ENCODE assay signal across 1 cellular context in the genomic region with DNA sequence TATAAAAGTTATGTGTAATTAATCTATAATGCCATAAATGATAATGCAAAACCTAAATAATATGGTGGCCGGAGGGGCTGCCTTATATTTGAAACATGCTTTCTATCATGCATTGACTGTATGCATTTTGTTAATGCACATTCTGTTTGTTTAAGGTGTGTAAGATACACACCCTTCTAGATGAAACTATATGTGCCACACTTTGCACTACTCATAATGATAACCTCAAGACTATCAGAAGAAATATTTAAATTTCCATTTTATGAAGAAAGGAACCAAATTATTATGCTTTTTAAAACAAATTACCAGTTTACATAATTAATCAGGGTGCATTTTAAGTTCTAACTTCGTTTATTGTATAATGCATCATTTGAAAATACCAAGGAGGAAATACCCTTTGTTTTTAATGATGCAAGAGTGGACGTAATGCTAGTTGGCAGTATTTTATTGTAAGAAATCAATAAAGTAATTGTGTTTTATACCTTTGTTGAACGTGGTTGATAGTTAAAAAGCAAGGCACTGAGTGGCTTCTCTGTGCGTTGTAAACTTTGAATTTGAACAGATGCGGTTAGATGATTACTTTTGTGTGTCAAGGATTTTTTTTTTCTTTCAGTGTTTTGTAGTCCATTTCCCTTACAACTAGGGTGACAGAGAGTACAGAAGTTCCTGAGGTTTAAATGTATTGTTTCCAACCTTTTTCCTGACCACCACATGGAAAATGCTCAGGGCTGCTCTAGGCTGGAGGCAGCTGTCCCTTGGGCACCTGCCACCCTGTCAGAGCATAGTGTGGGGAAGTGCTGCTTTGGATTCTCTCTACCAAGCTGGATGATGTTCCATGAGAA.
TF ChIP-seq lines count a peak whose summit lies in the region.

No MANE protein-coding gene starts in this region.

TF ChIP-seq in GM23338, 12 proteins besides CTCF, POLR2A, EP300 and RAD21 (continued from another document):
- TF ChIP-seq, protein P1, sequence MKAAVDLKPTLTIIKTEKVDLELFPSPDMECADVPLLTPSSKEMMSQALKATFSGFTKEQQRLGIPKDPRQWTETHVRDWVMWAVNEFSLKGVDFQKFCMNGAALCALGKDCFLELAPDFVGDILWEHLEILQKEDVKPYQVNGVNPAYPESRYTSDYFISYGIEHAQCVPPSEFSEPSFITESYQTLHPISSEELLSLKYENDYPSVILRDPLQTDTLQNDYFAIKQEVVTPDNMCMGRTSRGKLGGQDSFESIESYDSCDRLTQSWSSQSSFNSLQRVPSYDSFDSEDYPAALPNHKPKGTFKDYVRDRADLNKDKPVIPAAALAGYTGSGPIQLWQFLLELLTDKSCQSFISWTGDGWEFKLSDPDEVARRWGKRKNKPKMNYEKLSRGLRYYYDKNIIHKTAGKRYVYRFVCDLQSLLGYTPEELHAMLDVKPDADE (IDR thresholded peaks at IDR 0.05), result no peak
- TF ChIP-seq, protein P2, sequence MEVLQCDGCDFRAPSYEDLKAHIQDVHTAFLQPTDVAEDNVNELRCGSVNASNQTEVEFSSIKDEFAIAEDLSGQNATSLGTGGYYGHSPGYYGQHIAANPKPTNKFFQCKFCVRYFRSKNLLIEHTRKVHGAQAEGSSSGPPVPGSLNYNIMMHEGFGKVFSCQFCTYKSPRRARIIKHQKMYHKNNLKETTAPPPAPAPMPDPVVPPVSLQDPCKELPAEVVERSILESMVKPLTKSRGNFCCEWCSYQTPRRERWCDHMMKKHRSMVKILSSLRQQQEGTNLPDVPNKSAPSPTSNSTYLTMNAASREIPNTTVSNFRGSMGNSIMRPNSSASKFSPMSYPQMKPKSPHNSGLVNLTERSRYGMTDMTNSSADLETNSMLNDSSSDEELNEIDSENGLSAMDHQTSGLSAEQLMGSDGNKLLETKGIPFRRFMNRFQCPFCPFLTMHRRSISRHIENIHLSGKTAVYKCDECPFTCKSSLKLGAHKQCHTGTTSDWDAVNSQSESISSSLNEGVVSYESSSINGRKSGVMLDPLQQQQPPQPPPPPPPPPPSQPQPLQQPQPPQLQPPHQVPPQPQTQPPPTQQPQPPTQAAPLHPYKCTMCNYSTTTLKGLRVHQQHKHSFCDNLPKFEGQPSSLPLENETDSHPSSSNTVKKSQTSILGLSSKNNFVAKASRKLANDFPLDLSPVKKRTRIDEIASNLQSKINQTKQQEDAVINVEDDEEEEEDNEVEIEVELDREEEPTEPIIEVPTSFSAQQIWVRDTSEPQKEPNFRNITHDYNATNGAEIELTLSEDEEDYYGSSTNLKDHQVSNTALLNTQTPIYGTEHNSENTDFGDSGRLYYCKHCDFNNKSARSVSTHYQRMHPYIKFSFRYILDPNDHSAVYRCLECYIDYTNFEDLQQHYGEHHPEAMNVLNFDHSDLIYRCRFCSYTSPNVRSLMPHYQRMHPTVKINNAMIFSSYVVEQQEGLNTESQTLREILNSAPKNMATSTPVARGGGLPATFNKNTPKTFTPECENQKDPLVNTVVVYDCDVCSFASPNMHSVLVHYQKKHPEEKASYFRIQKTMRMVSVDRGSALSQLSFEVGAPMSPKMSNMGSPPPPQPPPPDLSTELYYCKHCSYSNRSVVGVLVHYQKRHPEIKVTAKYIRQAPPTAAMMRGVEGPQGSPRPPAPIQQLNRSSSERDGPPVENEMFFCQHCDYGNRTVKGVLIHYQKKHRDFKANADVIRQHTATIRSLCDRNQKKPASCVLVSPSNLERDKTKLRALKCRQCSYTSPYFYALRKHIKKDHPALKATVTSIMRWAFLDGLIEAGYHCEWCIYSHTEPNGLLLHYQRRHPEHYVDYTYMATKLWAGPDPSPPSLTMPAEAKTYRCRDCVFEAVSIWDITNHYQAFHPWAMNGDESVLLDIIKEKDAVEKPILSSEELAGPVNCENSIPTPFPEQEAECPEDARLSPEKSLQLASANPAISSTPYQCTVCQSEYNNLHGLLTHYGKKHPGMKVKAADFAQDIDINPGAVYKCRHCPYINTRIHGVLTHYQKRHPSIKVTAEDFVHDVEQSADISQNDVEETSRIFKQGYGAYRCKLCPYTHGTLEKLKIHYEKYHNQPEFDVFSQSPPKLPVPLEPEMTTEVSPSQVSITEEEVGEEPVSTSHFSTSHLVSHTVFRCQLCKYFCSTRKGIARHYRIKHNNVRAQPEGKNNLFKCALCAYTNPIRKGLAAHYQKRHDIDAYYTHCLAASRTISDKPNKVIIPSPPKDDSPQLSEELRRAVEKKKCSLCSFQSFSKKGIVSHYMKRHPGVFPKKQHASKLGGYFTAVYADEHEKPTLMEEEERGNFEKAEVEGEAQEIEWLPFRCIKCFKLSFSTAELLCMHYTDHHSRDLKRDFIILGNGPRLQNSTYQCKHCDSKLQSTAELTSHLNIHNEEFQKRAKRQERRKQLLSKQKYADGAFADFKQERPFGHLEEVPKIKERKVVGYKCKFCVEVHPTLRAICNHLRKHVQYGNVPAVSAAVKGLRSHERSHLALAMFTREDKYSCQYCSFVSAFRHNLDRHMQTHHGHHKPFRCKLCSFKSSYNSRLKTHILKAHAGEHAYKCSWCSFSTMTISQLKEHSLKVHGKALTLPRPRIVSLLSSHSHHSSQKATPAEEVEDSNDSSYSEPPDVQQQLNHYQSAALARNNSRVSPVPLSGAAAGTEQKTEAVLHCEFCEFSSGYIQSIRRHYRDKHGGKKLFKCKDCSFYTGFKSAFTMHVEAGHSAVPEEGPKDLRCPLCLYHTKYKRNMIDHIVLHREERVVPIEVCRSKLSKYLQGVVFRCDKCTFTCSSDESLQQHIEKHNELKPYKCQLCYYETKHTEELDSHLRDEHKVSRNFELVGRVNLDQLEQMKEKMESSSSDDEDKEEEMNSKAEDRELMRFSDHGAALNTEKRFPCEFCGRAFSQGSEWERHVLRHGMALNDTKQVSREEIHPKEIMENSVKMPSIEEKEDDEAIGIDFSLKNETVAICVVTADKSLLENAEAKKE (CRISPR knock-in tag; IDR thresholded peaks at IDR 0.05), result no peak
- no peak for TF ChIP-seq POLR2AphosphoS5 (IDR thresholded peaks at IDR 0.05; ENCODE audit: low read depth)
TF ChIP-seq in GM23338: peak in this region for 0.
